In the genomic region with DNA sequence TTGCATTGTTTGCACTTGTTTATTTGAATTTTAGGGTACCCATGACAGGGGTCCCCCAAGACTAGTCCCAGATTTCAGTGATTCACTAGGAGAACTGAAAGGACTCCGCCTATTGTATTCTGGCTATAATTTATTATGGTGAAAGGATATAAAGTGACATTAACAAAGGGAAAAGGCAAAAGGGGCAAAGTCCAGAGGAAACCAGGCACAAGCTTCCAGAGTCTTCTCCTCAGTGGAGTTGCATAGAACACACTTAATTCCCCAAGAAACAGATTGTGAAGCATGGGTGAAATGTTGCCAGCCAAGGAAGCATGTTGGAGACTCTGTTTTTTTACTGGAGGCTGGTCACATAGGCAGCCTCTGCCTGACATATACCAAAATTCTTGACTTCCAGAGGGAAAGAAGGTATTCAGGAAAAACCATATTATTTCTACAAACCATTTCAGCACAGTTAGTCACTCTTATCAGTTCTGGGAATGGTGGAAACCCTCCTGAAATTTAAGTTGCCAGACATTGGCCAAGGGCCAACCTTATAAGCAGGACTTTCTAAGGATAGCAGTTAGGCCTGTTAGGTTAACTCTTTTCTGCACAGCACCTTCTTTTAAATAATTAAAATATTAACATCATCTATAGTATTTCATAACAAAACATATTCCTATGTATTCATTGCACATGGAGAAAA, we compare ENCODE assay signal across 2 cellular contexts.
TF ChIP-seq lines count a peak whose summit lies in the region.

No MANE protein-coding gene starts in this region.

TF ChIP-seq in IMR-90, 13 proteins besides CTCF, POLR2A, EP300 and RAD21 (continued from another document):
- no peak for TF ChIP-seq BHLHE40 (IDR thresholded peaks at IDR 0.05; ENCODE audit: low read depth, low read length)
- TF ChIP-seq RCOR1 (IDR thresholded peaks at IDR 0.05; ENCODE audit: insufficient replicate concordance, low read length) = no peak
- TF ChIP-seq CHD1 (IDR thresholded peaks at IDR 0.05; ENCODE audit: low read depth, low read length) = no peak
- TF ChIP-seq ELK1 (IDR thresholded peaks at IDR 0.05; ENCODE audit: borderline replicate concordance, low read depth, low read length) = no peak
- TF ChIP-seq MAZ (IDR thresholded peaks at IDR 0.05; ENCODE audit: borderline replicate concordance, low read depth, low read length) = no peak
- TF ChIP-seq NFE2L2 (IDR thresholded peaks at IDR 0.05; ENCODE audit: low read depth, low read length) = no peak

TF ChIP-seq in SK-N-SH treated with all-trans-retinoic acid at 6 μM for 48 hours, 23 proteins besides CTCF, POLR2A, EP300 and RAD21 (continued from another document):
- TF ChIP-seq, protein P1, sequence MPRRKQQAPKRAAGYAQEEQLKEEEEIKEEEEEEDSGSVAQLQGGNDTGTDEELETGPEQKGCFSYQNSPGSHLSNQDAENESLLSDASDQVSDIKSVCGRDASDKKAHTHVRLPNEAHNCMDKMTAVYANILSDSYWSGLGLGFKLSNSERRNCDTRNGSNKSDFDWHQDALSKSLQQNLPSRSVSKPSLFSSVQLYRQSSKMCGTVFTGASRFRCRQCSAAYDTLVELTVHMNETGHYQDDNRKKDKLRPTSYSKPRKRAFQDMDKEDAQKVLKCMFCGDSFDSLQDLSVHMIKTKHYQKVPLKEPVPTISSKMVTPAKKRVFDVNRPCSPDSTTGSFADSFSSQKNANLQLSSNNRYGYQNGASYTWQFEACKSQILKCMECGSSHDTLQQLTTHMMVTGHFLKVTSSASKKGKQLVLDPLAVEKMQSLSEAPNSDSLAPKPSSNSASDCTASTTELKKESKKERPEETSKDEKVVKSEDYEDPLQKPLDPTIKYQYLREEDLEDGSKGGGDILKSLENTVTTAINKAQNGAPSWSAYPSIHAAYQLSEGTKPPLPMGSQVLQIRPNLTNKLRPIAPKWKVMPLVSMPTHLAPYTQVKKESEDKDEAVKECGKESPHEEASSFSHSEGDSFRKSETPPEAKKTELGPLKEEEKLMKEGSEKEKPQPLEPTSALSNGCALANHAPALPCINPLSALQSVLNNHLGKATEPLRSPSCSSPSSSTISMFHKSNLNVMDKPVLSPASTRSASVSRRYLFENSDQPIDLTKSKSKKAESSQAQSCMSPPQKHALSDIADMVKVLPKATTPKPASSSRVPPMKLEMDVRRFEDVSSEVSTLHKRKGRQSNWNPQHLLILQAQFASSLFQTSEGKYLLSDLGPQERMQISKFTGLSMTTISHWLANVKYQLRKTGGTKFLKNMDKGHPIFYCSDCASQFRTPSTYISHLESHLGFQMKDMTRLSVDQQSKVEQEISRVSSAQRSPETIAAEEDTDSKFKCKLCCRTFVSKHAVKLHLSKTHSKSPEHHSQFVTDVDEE (CRISPR knock-in tag; IDR thresholded peaks at IDR 0.05) = no peak
- TF ChIP-seq TCF4 (CRISPR knock-in tag; IDR thresholded peaks at IDR 0.05; ENCODE audit: borderline replicate concordance) (no peak), ZNF70 (CRISPR knock-in tag; IDR thresholded peaks at IDR 0.05) (no peak)
TF ChIP-seq in SK-N-SH treated with all-trans-retinoic acid at 6 μM for 48 hours: peak in this region for 0.
